Comparison of ENCODE assay signal across 8 cellular contexts in genomic region chr13:60448907-60449510, GRCh38. TPM values are rescaled to one million over a fixed set of nuclear protein-coding genes. Genes with fewer than 3 reads are reported as not detected.
A peak's percentile ranks its signal among the peaks of the same experiment; 100 is the strongest.
DNase-seq lines count a peak whose midpoint lies in the region; ATAC-seq and TF ChIP-seq lines count a peak whose summit lies in the region.

No MANE protein-coding gene starts in this region.

- H3K27ac ChIP-seq in HL-60 (replicated peaks) (no peak overlapping the region), neural progenitor cell (no peak overlapping the region)

- no peak overlapping the region for H3K4me3 Mint-ChIP-seq in neural progenitor cell

- peaks cover 4% of the 10 kb centered on the region for H3K36me3 Mint-ChIP-seq in neural progenitor cell

- H3K27me3 Mint-ChIP-seq in neural progenitor cell (ENCODE audit: insufficient read depth, low read depth) = no peaks in the 10 kb centered on the region

- H3K79me2 ChIP-seq in neural progenitor cell (ENCODE audit: low read depth) = no peaks in the 10 kb centered on the region

- peaks cover 11% of the 10 kb centered on the region for H3F3A ChIP-seq in neural progenitor cell (ENCODE audit: low read depth)

- no peaks in the 10 kb centered on the region for H3K4me1 Mint-ChIP-seq in neural progenitor cell

- H3K27ac Mint-ChIP-seq in neural progenitor cell = no peak overlapping the region

- no peaks in the 10 kb centered on the region for H3K9me3 Mint-ChIP-seq in neural progenitor cell

- peak; percentile 92 for ATAC-seq in GM19463 (IDR thresholded peaks at IDR 0.05; ENCODE audit: unreplicated experiment)
- no peak for ATAC-seq in HG02840 (IDR thresholded peaks at IDR 0.05; ENCODE audit: low FRiP score, unreplicated experiment)
- ATAC-seq in esophagus mucosa = no peak

- peaks cover 13% of the 10 kb centered on the region for H3K4me1 ChIP-seq in neural progenitor cell

- H3K9ac ChIP-seq in neural progenitor cell = no peak overlapping the region

- DNase-seq in EL (peak; percentile 48), HL-60 (ENCODE audit: low read depth in 1 of 2, low spot score in 1 of 2) (peak; percentile 10 to 45), RPMI7951 (ENCODE audit: low read depth) (peak; percentile 33), epithelial cell of proximal tubule (ENCODE audit: low read depth) (no peak), neural progenitor cell (ENCODE audit: low spot score) (peak; percentile 46)

- H2AFZ ChIP-seq in neural progenitor cell (replicated peaks) = no peak overlapping the region

- TF ChIP-seq CTCF in HL-60 (IDR thresholded peaks at IDR 0.05; ENCODE audit: insufficient read depth, low read length) (peak; percentile 64), epithelial cell of proximal tubule (conservative IDR thresholded peaks at IDR 0.05; ENCODE audit: low read depth, low read length) (peak; percentile 87), neural progenitor cell (IDR thresholded peaks at IDR 0.05) (peak; percentile 77)

- H3K4me3 ChIP-seq in HL-60 (replicated peaks; ENCODE audit: insufficient read depth, low read length) (no peak overlapping the region), epithelial cell of proximal tubule (ENCODE audit: low read depth, low read length) (no peak overlapping the region), neural progenitor cell (no peak overlapping the region)

- no peaks in the 10 kb centered on the region for H3K27me3 ChIP-seq in HL-60 (ENCODE audit: insufficient read depth, poor library complexity, severe bottlenecking)
- H3K27me3 ChIP-seq in neural progenitor cell = no peaks in the 10 kb centered on the region

- no peaks in the 10 kb centered on the region for H4K20me1 ChIP-seq in neural progenitor cell (ENCODE audit: low read depth)

- no peaks in the 10 kb centered on the region for H3K9me3 ChIP-seq in neural progenitor cell (ENCODE audit: low read depth)

- H3K36me3 ChIP-seq in neural progenitor cell = no peaks in the 10 kb centered on the region

- no peak overlapping the region for H3K4me2 ChIP-seq in neural progenitor cell

RNA-seq across cellular contexts. Expression of gene TDRD3, which starts 52.0 kb away (rescaled TPM):
- 7.1 and 9.9 TPM in 2 replicates for total RNA-seq in RPMI7951 (2014; rRNA removed; shearing (Covaris generic))
- 8.2 and 8.8 TPM in 2 replicates for total RNA-seq in epithelial cell of proximal tubule
- total RNA-seq in neural progenitor cell (ENCODE audit: low replicate concordance) = 29.3 and 40.6 TPM in 2 replicates
- 19.0 TPM for total RNA-seq in esophagus mucosa
